In genomic region chr17:74213897-74214386, GRCh38 we compare ENCODE assay signal across 8 cellular contexts. TPM values are rescaled to one million over a fixed set of nuclear protein-coding genes. Genes with fewer than 3 reads are reported as not detected.
DNase-seq lines count a peak whose midpoint lies in the region; ATAC-seq and TF ChIP-seq lines count a peak whose summit lies in the region.

No MANE protein-coding gene starts in this region.

- H3K4me1 ChIP-seq in SJCRH30 (peaks cover 45% of the 10 kb centered on the region), esophagus squamous epithelium (peaks cover 33 to 70% (median 37%) of the 10 kb centered on the region in 3 donors), ovary (ENCODE audit: insufficient read depth) (peaks cover 11% of the 10 kb centered on the region)

- 2 to 17% methylated on average over 6 to 15 of the region's 30 CpGs for WGBS in esophagus squamous epithelium, 2 donors
- 2 to 5% (median 4%) methylated on average over 29 to 30 of the region's 30 CpGs for WGBS in ovary, 3 donors

- no peak for TF ChIP-seq EP300 in ovary (IDR thresholded peaks at IDR 0.05)

- TF ChIP-seq CTCF in esophagus squamous epithelium (IDR thresholded peaks at IDR 0.05) (no peak), ovary (IDR thresholded peaks at IDR 0.05) (no peak)

- H3K27ac ChIP-seq in SJCRH30, result peak overlapping the region; percentile 75
- H3K27ac ChIP-seq in esophagus squamous epithelium, result peak overlapping the region in 3 of 4 donors; percentile 57 to 89 (median 85)
- peak overlapping the region in 1 of 2 donors; percentile 76 for H3K27ac ChIP-seq in ovary

- peak overlapping the region; percentile 73 for H3K4me3 ChIP-seq in SJCRH30
- H3K4me3 ChIP-seq in esophagus squamous epithelium, result peak overlapping the region; percentile 37 to 65 (median 54)
- peak overlapping the region; percentile 56 for H3K4me3 ChIP-seq in ovary

- TF ChIP-seq POLR2A in esophagus squamous epithelium (IDR thresholded peaks at IDR 0.05) (no peak), ovary (IDR thresholded peaks at IDR 0.05) (no peak)

- intact Hi-C loops in esophagus squamous epithelium (cut with DNase I) (loop anchor here (10.0 kb wide), 1 partner anchor 81 kb away; no protein-coding TSS in a partner anchor), ovary (cut with DNase I) (loop anchor here (2.0 to 10.0 kb wide), 7 partner anchors 63 to 531 kb away; partner anchors contain the start of genes BTBD17 (in 2 of the 4) and NHERF1 (in 1 of the 4))

- no peaks in the 10 kb centered on the region for H3K9me3 ChIP-seq in SJCRH30 (replicated peaks)
- H3K9me3 ChIP-seq in esophagus squamous epithelium, result no peaks in the 10 kb centered on the region
- no peaks in the 10 kb centered on the region for H3K9me3 ChIP-seq in ovary

- ATAC-seq in HG03439 (IDR thresholded peaks at IDR 0.05; ENCODE audit: unreplicated experiment), result no peak

- H3K36me3 ChIP-seq in SJCRH30 (peaks cover 23% of the 10 kb centered on the region), esophagus squamous epithelium (peaks cover 6 to 14% (median 13%) of the 10 kb centered on the region in 3 donors), ovary (no peaks in the 10 kb centered on the region)

- H3K27me3 ChIP-seq in SJCRH30 (no peaks in the 10 kb centered on the region), esophagus squamous epithelium (peaks cover 0 to 14% (median 0%) of the 10 kb centered on the region in 4 donors), ovary (no peaks in the 10 kb centered on the region)

- DNase-seq in DMS53 (lab: John Stamatoyannopoulos, UW) (peak; percentile 49), DMS53 treated with DMSO at 0.1 percent for 48 hours (lab: John Stamatoyannopoulos, UW; ENCODE audit: unreplicated experiment) (no peak), SJCRH30 (peak; percentile 63 to 69), esophagus squamous epithelium (lab: John Stamatoyannopoulos, UW) (no peak), ovary (peak; percentile 67 to 77 (median 75)), HK-2 (ENCODE audit: unreplicated experiment) (no peak)
- DNase-seq in stimulated activated CD4-positive, alpha-beta T cell treated with anti-CD3 and anti-CD28 coated beads, Interleukin-4, amount 100 ng/mL, for 4 hours, result no peak

RNA-seq across cellular contexts. Expression of gene TTYH2, which starts 0.6 kb away (rescaled TPM):
- total RNA-seq in SJCRH30 (2014; rRNA removed; shearing (Covaris generic)), result 45.8 and 53.0 TPM in 2 replicates
- total RNA-seq in esophagus squamous epithelium (1 to 10 TPM in 3 of 4 donors, under 1 TPM in 1; 0.35 to 6.7 (median 1.8) TPM), ovary (10 to 100 TPM in 6 of 7 donors, 1 to 10 TPM in 1; 9.8 to 43.1 (median 23.0) TPM)
- polyA plus RNA-seq in ovary, result 10 to 100 TPM; 12.8 to 17.5 TPM

RNA-seq across cellular contexts. Expression of gene RPL38, which starts 10.5 kb away (rescaled TPM):
- total RNA-seq in SJCRH30 (2014; rRNA removed; shearing (Covaris generic)), result 5,758 and 5,854 TPM in 2 replicates
- 100 to 1,000 TPM; 224 to 564 (median 403) TPM for total RNA-seq in esophagus squamous epithelium
- 1,000 to 10,000 TPM in 5 of 7 donors, 100 to 1,000 TPM in 2; 861 to 2,470 (median 1,550) TPM for total RNA-seq in ovary
- 1,000 to 10,000 TPM; 2,644 to 2,696 TPM for polyA plus RNA-seq in ovary

Comparison
In these comparisons a context has a peak if more than half of its experiments do, and no peak if none do; other contexts are left out.
1. DNase-seq: peak in DMS53 (single experiment), SJCRH30 (2 of 2) and ovary (5 of 5); none in DMS53 treated with DMSO at 0.1 percent for 48 hours (single experiment), esophagus squamous epithelium (single experiment), HK-2 (single experiment) and stimulated activated CD4-positive, alpha-beta T cell treated with anti-CD3 and anti-CD28 coated beads, Interleukin-4, amount 100 ng/mL, for 4 hours (0 of 2).
2. Peak in every context shown above with its lines, with median percentiles within 50 percentile points of each other: H3K4me3 ChIP-seq.